Comparison of ENCODE assay signal across 14 cellular contexts in genomic region chr2:128765822-128766221, GRCh38.
DNase-seq lines count a peak whose midpoint lies in the region; ATAC-seq and TF ChIP-seq lines count a peak whose summit lies in the region.
"Had no signal": no experiment of that assay in that cellular context is flagged by ENCODE, and none has a peak within 500 bp of the region (broad histone marks: within the 10 kb centered on the region; RNA-seq: fewer than 3 reads in every experiment).

No MANE protein-coding gene starts in this region.

- no peaks in the 10 kb centered on the region for H3K79me1 ChIP-seq in neuronal stem cell (ENCODE audit: low read depth, low read length)

- TF ChIP-seq CTCF in GM23338 (conservative IDR thresholded peaks at IDR 0.05; ENCODE audit: low read depth in 2 of 2) = no peak
- TF ChIP-seq CTCF in coronary artery (IDR thresholded peaks at IDR 0.05) = no peak
- no peak for TF ChIP-seq CTCF in chondrocyte (IDR thresholded peaks at IDR 0.05)

- ATAC-seq in GM23338 = no peak
- no peak for ATAC-seq in activated naive CD4-positive, alpha-beta T cell treated with anti-CD3 and anti-CD28 coated beads, Interleukin-2, amount 50 U/mL, for 72 hours

- no CpG with 5 or more reads among the region's 6 CpGs for WGBS in neuronal stem cell (ENCODE audit: extremely low coverage in 2 of 2, insufficient read length in 2 of 2, insufficient replicate concordance in 1 of 2), 2 donors

- H3K4me3 ChIP-seq in BLaER1 (no peak overlapping the region), GM23338 (no peak overlapping the region), coronary artery (no peak overlapping the region), neuronal stem cell (ENCODE audit: low read length in 2 of 2) (no peak overlapping the region)

- H3K4me1 Mint-ChIP-seq in GM23338 (peaks cover 2% of the 10 kb centered on the region; the same call in 2 of the 3 replicates), chondrocyte (ENCODE audit: low read depth) (no peaks in the 10 kb centered on the region)
- H3K4me1 Mint-ChIP-seq: CD4-positive, alpha-beta memory T cell had no signal

- H3K4me1 ChIP-seq in BLaER1 (peaks cover 9% of the 10 kb centered on the region), GM23338 (ENCODE audit: insufficient read depth) (peaks cover 2% of the 10 kb centered on the region; the same call in 1 of the 2 replicates), neuronal stem cell (ENCODE audit: control insufficient read depth in 2 of 2, insufficient read depth in 1 of 2, low read depth in 1 of 2, low read length in 2 of 2) (peaks cover 0 to 5% of the 10 kb centered on the region in 2 donors)

- H2BK120ac ChIP-seq in neuronal stem cell (ENCODE audit: low read depth, low read length) = no peak overlapping the region

- H3K4me3 Mint-ChIP-seq in GM23338 (no peak overlapping the region), chondrocyte (ENCODE audit: unreplicated experiment) (no peak overlapping the region)
- H3K4me3 Mint-ChIP-seq: CD4-positive, alpha-beta memory T cell had no signal

- H3K27ac ChIP-seq in BLaER1 (no peak overlapping the region), GM23338 (ENCODE audit: low read depth) (no peak overlapping the region), coronary artery (no peak overlapping the region), neuronal stem cell (replicated peaks; ENCODE audit: low read length) (no peak overlapping the region)

- H4K91ac ChIP-seq in neuronal stem cell (ENCODE audit: low read depth, low read length, poor library complexity) = no peak overlapping the region

- H3K18ac ChIP-seq in neuronal stem cell (ENCODE audit: low read length) = no peak overlapping the region

- no peak overlapping the region for H3K4ac ChIP-seq in neuronal stem cell (ENCODE audit: low read length)

- no peak overlapping the region for H3K14ac ChIP-seq in neuronal stem cell (ENCODE audit: low read length)

- DNase-seq in GM23338 (ENCODE audit: low spot score) = no peak
- DNase-seq in coronary artery (ENCODE audit: low spot score) = peak; percentile 47
- DNase-seq in neuronal stem cell (ENCODE audit: low spot score) = no peak
- DNase-seq in activated naive CD4-positive, alpha-beta T cell treated with Interleukin-2 at 50 U/mL for 16 hours = no peak
- DNase-seq in chondrocyte (ENCODE audit: low spot score) = no peak
- DNase-seq in SW 1271 (lab: John Stamatoyannopoulos, UW) = no peak
- no peak for DNase-seq in activated naive CD4-positive, alpha-beta T cell treated with anti-CD3 and anti-CD28 coated beads, Interleukin-2, amount 50 U/mL, for 72 hours (ENCODE audit: low spot score in 2 of 2)
- DNase-seq: CD4-positive, alpha-beta memory T cell; H7; NCI-H1436; NCI-H2029 treated with DMSO at 0.1 percent for 48 hours; NCI-H526; NK-92 treated with Interleukin-12 subunit alpha and Interleukin-12 subunit beta, amount 100 ng/mL, for 24 hours had no signal

- H3K9me2 ChIP-seq in GM23338 (ENCODE audit: insufficient read depth) = 0 out of 2 replicates have a peak, but pooled peaks cover 7% of the 10 kb centered on the region

- no peaks in the 10 kb centered on the region for H3K79me2 ChIP-seq in GM23338 (replicated peaks; ENCODE audit: insufficient read depth)

- peaks cover 20% of the 10 kb centered on the region for H3K9me3 Mint-ChIP-seq in GM23338
- peaks cover 29% of the 10 kb centered on the region for H3K9me3 Mint-ChIP-seq in chondrocyte (ENCODE audit: low read depth)
- H3K9me3 Mint-ChIP-seq in activated naive CD4-positive, alpha-beta T cell treated with anti-CD3 and anti-CD28 coated beads, Interleukin-2, amount 50 U/mL, for 72 hours = peaks cover 23 to 25% of the 10 kb centered on the region in 2 donors

- H3K9ac ChIP-seq in BLaER1 (no peak overlapping the region), neuronal stem cell (ENCODE audit: low read depth, low read length, poor library complexity) (no peak overlapping the region)

- H4K20me1 ChIP-seq in BLaER1 = no peaks in the 10 kb centered on the region
- no peaks in the 10 kb centered on the region for H4K20me1 ChIP-seq in GM23338 (replicated peaks; ENCODE audit: insufficient read depth)

- no peak overlapping the region for H2BK12ac ChIP-seq in neuronal stem cell (ENCODE audit: low read length)

- H3K23ac ChIP-seq in neuronal stem cell (ENCODE audit: low read depth, low read length, poor library complexity) = no peak overlapping the region

- H3K4me2 ChIP-seq in BLaER1 (peak overlapping the region; percentile 53), GM23338 (no peak overlapping the region), neuronal stem cell (ENCODE audit: insufficient read depth, low read length, poor library complexity, severe bottlenecking) (no peak overlapping the region)

- H3K27ac Mint-ChIP-seq in GM23338 (no peak overlapping the region), chondrocyte (ENCODE audit: unreplicated experiment) (no peak overlapping the region)
- H3K27ac Mint-ChIP-seq in activated naive CD4-positive, alpha-beta T cell treated with anti-CD3 and anti-CD28 coated beads, Interleukin-2, amount 50 U/mL, for 72 hours = no peak overlapping the region
- H3K27ac Mint-ChIP-seq: CD4-positive, alpha-beta memory T cell had no signal

- H3K9me3 ChIP-seq in BLaER1 (peaks cover 37% of the 10 kb centered on the region), neuronal stem cell (replicated peaks in 1 of 2; ENCODE audit: control insufficient read depth in 2 of 2, insufficient read depth in 1 of 2, low read depth in 1 of 2, low read length in 2 of 2) (no peaks in the 10 kb centered on the region)

- no peaks in the 10 kb centered on the region for H3K36me3 ChIP-seq in BLaER1
- no peaks in the 10 kb centered on the region for H3K36me3 ChIP-seq in GM23338 (ENCODE audit: insufficient read depth)
- H3K36me3 ChIP-seq in neuronal stem cell (replicated peaks in 1 of 2; ENCODE audit: control insufficient read depth in 2 of 2, insufficient read depth in 2 of 2, low read length in 2 of 2) = no peaks in the 10 kb centered on the region

- no peaks in the 10 kb centered on the region for H3K36me3 Mint-ChIP-seq in GM23338 (ENCODE audit: low read depth)
- peaks cover 13% of the 10 kb centered on the region for H3K36me3 Mint-ChIP-seq in chondrocyte (ENCODE audit: low read depth)
- H3K36me3 Mint-ChIP-seq in activated naive CD4-positive, alpha-beta T cell treated with anti-CD3 and anti-CD28 coated beads, Interleukin-2, amount 50 U/mL, for 72 hours = peaks cover 15 to 21% of the 10 kb centered on the region in 2 donors
- H3K36me3 Mint-ChIP-seq: CD4-positive, alpha-beta memory T cell had no signal

- H2BK5ac ChIP-seq in neuronal stem cell (ENCODE audit: low read length) = no peak overlapping the region

- H3K27me3 ChIP-seq in BLaER1 (no peaks in the 10 kb centered on the region), GM23338 (ENCODE audit: insufficient read depth) (no peaks in the 10 kb centered on the region), neuronal stem cell (ENCODE audit: control insufficient read depth in 3 of 3, insufficient read depth in 3 of 3, low read depth in 1 of 3, low read length in 3 of 3) (no peaks in the 10 kb centered on the region)

- no peaks in the 10 kb centered on the region for H3F3A ChIP-seq in GM23338 (replicated peaks; ENCODE audit: low read depth)

- H2AFZ ChIP-seq in GM23338 (peak overlapping the region; percentile 56; the same call in 1 of the 2 replicates), neuronal stem cell (ENCODE audit: low read length) (peak overlapping the region; percentile 71)

- H3K27me3 Mint-ChIP-seq in GM23338 (ENCODE audit: insufficient read depth, low read depth, poor library complexity) (peaks cover 2% of the 10 kb centered on the region), chondrocyte (ENCODE audit: low read depth) (peaks cover 5% of the 10 kb centered on the region)

- H4K8ac ChIP-seq in neuronal stem cell (ENCODE audit: low read depth, low read length) = no peak overlapping the region

- no peak overlapping the region for H2AK5ac ChIP-seq in neuronal stem cell (ENCODE audit: low read depth, low read length)

- H2BK15ac ChIP-seq in neuronal stem cell (ENCODE audit: low read length) = no peak overlapping the region

TF ChIP-seq in GM23338, 12 proteins besides CTCF, POLR2A, EP300 and RAD21:
- no peak for TF ChIP-seq NANOG (IDR thresholded peaks at IDR 0.05; ENCODE audit: borderline replicate concordance)
- no peak for TF ChIP-seq ZNF331 (CRISPR knock-in tag; IDR thresholded peaks at IDR 0.05; ENCODE audit: low read depth)
- no peak for TF ChIP-seq EZH2phosphoT487 (IDR thresholded peaks at IDR 0.05; ENCODE audit: unreplicated experiment)
